Comparison of ENCODE assay signal across 13 cellular contexts in genomic region chr16:67406111-67406593, GRCh38. TPM values are rescaled to one million over a fixed set of nuclear protein-coding genes. Genes with fewer than 3 reads are reported as not detected.
A peak's percentile ranks its signal among the peaks of the same experiment; 100 is the strongest.
DNase-seq lines count a peak whose midpoint lies in the region; ATAC-seq, FAIRE-seq and TF ChIP-seq lines count a peak whose summit lies in the region.
"Had no signal": no experiment of that assay in that cellular context is flagged by ENCODE, and none has a peak within 500 bp of the region (broad histone marks: within the 10 kb centered on the region; RNA-seq: fewer than 3 reads in every experiment).

No MANE protein-coding gene starts in this region.

- peaks cover 53% of the 10 kb centered on the region for H3K4me1 ChIP-seq in keratinocyte (ENCODE audit: control insufficient read depth, extremely low read depth, insufficient read depth, low read length)
- H3K4me1 ChIP-seq in stomach, result peaks cover 5 to 37% (median 28%) of the 10 kb centered on the region in 4 donors
- H3K4me1 ChIP-seq in A673 (ENCODE audit: insufficient read depth, low read length, poor library complexity, severe bottlenecking), result no peaks in the 10 kb centered on the region

- POLR2A ChIA-PET in A673 (lab: Charles Lee; ENCODE audit: low non-redundant PET), result no interaction called here

- peak overlapping the region in 1 of 3 experiments; percentile 13 for H3K4me3 ChIP-seq in keratinocyte (ENCODE audit: control insufficient read depth in 2 of 3, extremely low read depth in 1 of 3, insufficient read depth in 2 of 3, low read depth in 1 of 3, low read length in 3 of 3)
- H3K4me3 ChIP-seq in stomach, result no peak overlapping the region
- H3K4me3 ChIP-seq in A673 (ENCODE audit: low read depth, low read length, poor library complexity, severe bottlenecking), result no peak overlapping the region

- peak overlapping the region; percentile 53; the same call in 1 of the 2 replicates for H3K4me3 Mint-ChIP-seq in HFFc6
- H3K4me3 Mint-ChIP-seq: CD8-positive, alpha-beta T cell had no signal

- H3K9me3 Mint-ChIP-seq in HFFc6, result no peaks in the 10 kb centered on the region
- H3K9me3 Mint-ChIP-seq: CD8-positive, alpha-beta T cell had no signal

- H3K36me3 ChIP-seq in keratinocyte (ENCODE audit: control insufficient read depth in 2 of 2, extremely low read depth in 1 of 2, insufficient read depth in 2 of 2, low read length in 2 of 2) (no peaks in the 10 kb centered on the region), stomach (peaks cover 0 to 4% (median 0%) of the 10 kb centered on the region in 4 donors), A673 (ENCODE audit: insufficient read depth, low read length, poor library complexity, severe bottlenecking) (no peaks in the 10 kb centered on the region)

- H3K27ac ChIP-seq in cingulate gyrus (ENCODE audit: low read depth, low read length), result peak overlapping the region; percentile 39
- H3K27ac ChIP-seq in keratinocyte (ENCODE audit: control insufficient read depth, insufficient read depth, low read length), result peak overlapping the region; percentile 99
- H3K27ac ChIP-seq in stomach, result peak overlapping the region; percentile 20 to 86 (median 74)
- H3K27ac ChIP-seq in A673 (ENCODE audit: low read depth, low read length, poor library complexity, severe bottlenecking), result no peak overlapping the region

- H3K9ac ChIP-seq in keratinocyte (ENCODE audit: control insufficient read depth, extremely low read depth, insufficient read depth, low read length), result peak overlapping the region; percentile 82

- peaks cover 11% of the 10 kb centered on the region for H3K27me3 Mint-ChIP-seq in HFFc6 (ENCODE audit: insufficient read depth)

- H3K27me3 ChIP-seq in keratinocyte (ENCODE audit: control insufficient read depth, extremely low read depth, insufficient read depth, low read length), result no peaks in the 10 kb centered on the region
- H3K27me3 ChIP-seq in stomach, result no peaks in the 10 kb centered on the region
- no peaks in the 10 kb centered on the region for H3K27me3 ChIP-seq in A673 (replicated peaks; ENCODE audit: insufficient read depth, low read depth, low read length, poor library complexity)

- DNase-seq in HFFc6 (no peak), keratinocyte (ENCODE audit: low read depth, low spot score) (no peak), stomach (no peak), A673 (ENCODE audit: low spot score) (no peak)
- DNase-seq: CD8-positive, alpha-beta T cell; KBM-7; left colon; NCI-H2171 treated with DMSO at 0.1 percent for 48 hours had no signal

- no peaks in the 10 kb centered on the region for H3K9me3 ChIP-seq in keratinocyte (ENCODE audit: control insufficient read depth, low read depth, low read length)
- no peaks in the 10 kb centered on the region for H3K9me3 ChIP-seq in stomach
- H3K9me3 ChIP-seq in A673 (ENCODE audit: low read depth, low read length, poor library complexity, severe bottlenecking), result no peaks in the 10 kb centered on the region

- H2AFZ ChIP-seq in keratinocyte (ENCODE audit: control insufficient read depth, low read length), result peak overlapping the region; percentile 8

- H3K4me2 ChIP-seq in keratinocyte (ENCODE audit: control insufficient read depth, extremely low read depth, insufficient read depth, low read depth, low read length), result peak overlapping the region; percentile 82

- CTCF ChIA-PET in A673 (lab: Charles Lee), result interaction anchor here (0.6 kb wide), 1 partner anchor 733 kb away, joined by 4 read pairs; no protein-coding TSS in a partner anchor

- ATAC-seq in HG03280 (IDR thresholded peaks at IDR 0.05; ENCODE audit: unreplicated experiment) (no peak), GM19397 (IDR thresholded peaks at IDR 0.05; ENCODE audit: unreplicated experiment) (no peak), HG03457 (IDR thresholded peaks at IDR 0.05; ENCODE audit: unreplicated experiment) (no peak)
- ATAC-seq: CD8-positive, alpha-beta T cell; left colon had no signal

- no peak for TF ChIP-seq EP300 in stomach (IDR thresholded peaks at IDR 0.05)

- H3K4me1 Mint-ChIP-seq in HFFc6 (ENCODE audit: low read depth), result peaks cover 35% of the 10 kb centered on the region

- no peaks in the 10 kb centered on the region for H3K9me1 ChIP-seq in keratinocyte (ENCODE audit: control insufficient read depth, extremely low read depth, insufficient read depth, low read length)

- TF ChIP-seq CTCF in HFFc6 (IDR thresholded peaks at IDR 0.05) (no peak), keratinocyte (optimal IDR thresholded peaks at IDR 0.05 in 1 of 3, IDR thresholded peaks at IDR 0.05 in 1 of 3, conservative IDR thresholded peaks at IDR 0.05 in 1 of 3; ENCODE audit: extremely low read depth in 1 of 3, insufficient read depth in 2 of 3, low read length in 3 of 3) (no peak), stomach (IDR thresholded peaks at IDR 0.05) (no peak), A673 (conservative IDR thresholded peaks at IDR 0.05; ENCODE audit: low read depth, low read length) (no peak)

- dilution Hi-C loops in keratinocyte (cut with MboI; ENCODE audit: extremely low pct_ligation_motif_present, low sequenced_read_pairs), result no loop called here

- peak overlapping the region; percentile 95 for H3K27ac Mint-ChIP-seq in HFFc6
- H3K27ac Mint-ChIP-seq: CD8-positive, alpha-beta T cell had no signal

- H3K79me2 ChIP-seq in keratinocyte (ENCODE audit: control insufficient read depth, insufficient read depth, low read length), result peaks cover 2% of the 10 kb centered on the region

- no TSS peak for BruUV-seq in A673 (replicated peaks; lab: Mats Ljungman, UMichigan)

- no peaks in the 10 kb centered on the region for H4K20me1 ChIP-seq in keratinocyte (ENCODE audit: control insufficient read depth, extremely low read depth, insufficient read depth, low read length)

- intact Hi-C loops in stomach (cut with DNase I; ENCODE audit: low total_unique reads) (loop anchor here (10.0 kb wide), 1 partner anchor 141 kb away; no protein-coding TSS in a partner anchor), A673 (cut with micrococcal nuclease; ENCODE audit: unreplicated experiment) (no loop called here)

- TF ChIP-seq POLR2A in stomach (IDR thresholded peaks at IDR 0.05), result no peak

- no peak for FAIRE-seq in keratinocyte (lab: Jason Lieb, UNC)
- FAIRE-seq: RCC 7860 had no signal

- WGBS in stomach, 5 donors, result 69 to 80% (median 76%) methylated on average over 15 of the region's 15 CpGs

- no peaks in the 10 kb centered on the region for H3K36me3 Mint-ChIP-seq in HFFc6 (ENCODE audit: low read depth)
- H3K36me3 Mint-ChIP-seq: CD8-positive, alpha-beta T cell had no signal

RNA-seq across cellular contexts. Expression of gene ZDHHC1, which starts 10.1 kb away (rescaled TPM):
- total RNA-seq in HFFc6 (2021; fragmentation: NEBNext Ultra II Directional; extraction: Animal tissue kit (Norgen Biotek cat#: 25700)), result 1 to 10 TPM; 2.1 to 5.4 (median 2.8) TPM
- 1.1 to 3.2 TPM (median 1.8 TPM) in 3 replicates for polyA plus RNA-seq in keratinocyte
- polyA plus RNA-seq in keratinocyte (2011; ENCODE audit: low read depth), result 2.5 TPM
- polyA plus RNA-seq in keratinocyte (2011; cell fraction: cytosol; rRNA removed), result 2.5 and 3.4 TPM in 2 replicates
- polyA plus RNA-seq in keratinocyte (2011; cell fraction: nucleus; rRNA removed), result 6.3 and 9.1 TPM in 2 replicates
- 2.9 and 3.1 TPM in 2 replicates for polyA plus RNA-seq in keratinocyte (2012; ENCODE audit: low replicate concordance)
- polyA minus RNA-seq in keratinocyte, result 2.0 to 5.0 TPM (median 2.8 TPM) in 3 replicates
- 4.8 TPM for polyA minus RNA-seq in keratinocyte (2011; cell fraction: cytosol; rRNA and poly(A)+ RNA removed)
- polyA minus RNA-seq in keratinocyte (2011; cell fraction: nucleus; rRNA and poly(A)+ RNA removed), result 4.3 and 7.5 TPM in 2 replicates
- 10 to 100 TPM in 2 of 5 donors, 1 to 10 TPM in 2, not detected in 1; 6.1 to 33.6 (median 11.6) TPM for total RNA-seq in stomach
- 1 to 10 TPM; 2.0 to 4.7 (median 4.4) TPM for polyA plus RNA-seq in stomach
- total RNA-seq in A673 (2021), result 5.3 and 6.8 TPM in 2 replicates
- total RNA-seq: CD8-positive, alpha-beta T cell had no signal

RNA-seq across cellular contexts. Expression of gene TPPP3, which starts 12.9 kb away (rescaled TPM):
- total RNA-seq in HFFc6 (2021; fragmentation: NEBNext Ultra II Directional; extraction: Animal tissue kit (Norgen Biotek cat#: 25700)), result under 1 TPM in 2 of 6 experiments, not detected in 4; 0.21 to 0.28 TPM
- polyA plus RNA-seq in keratinocyte (0.37 to 0.96 TPM in 2 of 3 replicates, not detected in the other), stomach (10 to 100 TPM in 2 of 3 donors, 1 to 10 TPM in 1; 10.0 to 38.8 (median 11.8) TPM)
- 1.1 TPM for polyA plus RNA-seq in keratinocyte (2011; ENCODE audit: low read depth)
- polyA plus RNA-seq in keratinocyte (2011; cell fraction: cytosol; rRNA removed), result not detected in 2 replicates
- polyA plus RNA-seq in keratinocyte (2011; cell fraction: nucleus; rRNA removed), result 0.11 and 0.17 TPM in 2 replicates
- polyA plus RNA-seq in keratinocyte (2012; ENCODE audit: low replicate concordance), result 0.10 and 0.79 TPM in 2 replicates
- 0.16 TPM in 1 of 3 replicates, not detected in the others for polyA minus RNA-seq in keratinocyte
- not detected for polyA minus RNA-seq in keratinocyte (2011; cell fraction: cytosol; rRNA and poly(A)+ RNA removed)
- polyA minus RNA-seq in keratinocyte (2011; cell fraction: nucleus; rRNA and poly(A)+ RNA removed), result 0.42 TPM in 1 of 2 replicates, not detected in the other
- total RNA-seq in stomach (100 to 1,000 TPM in 1 of 5 donors, 10 to 100 TPM in 3, 1 to 10 TPM in 1; 5.8 to 127 (median 15.8) TPM), A673 (2021) (0.28 and 0.31 TPM in 2 replicates)
- total RNA-seq: CD8-positive, alpha-beta T cell had no signal

RNA-seq across cellular contexts. Expression of gene HSD11B2, which starts 24.8 kb away (rescaled TPM):
- not detected for total RNA-seq in HFFc6 (2021; fragmentation: NEBNext Ultra II Directional; extraction: Animal tissue kit (Norgen Biotek cat#: 25700))
- polyA plus RNA-seq in keratinocyte (0.59 to 2.4 TPM (median 0.93 TPM) in 3 replicates), stomach (10 to 100 TPM in 1 of 3 donors, 1 to 10 TPM in 2; 1.5 to 16.7 (median 2.9) TPM)
- polyA plus RNA-seq in keratinocyte (2011; ENCODE audit: low read depth), result 1.7 TPM
- polyA plus RNA-seq in keratinocyte (2011; cell fraction: cytosol; rRNA removed), result 0.64 and 0.65 TPM in 2 replicates
- polyA plus RNA-seq in keratinocyte (2011; cell fraction: nucleus; rRNA removed), result 4.9 and 6.1 TPM in 2 replicates
- polyA plus RNA-seq in keratinocyte (2012; ENCODE audit: low replicate concordance), result 0.72 and 5.8 TPM in 2 replicates
- 0.48 to 1.4 TPM (median 1.1 TPM) in 3 replicates for polyA minus RNA-seq in keratinocyte
- 0.96 TPM for polyA minus RNA-seq in keratinocyte (2011; cell fraction: cytosol; rRNA and poly(A)+ RNA removed)
- 0.74 and 1.6 TPM in 2 replicates for polyA minus RNA-seq in keratinocyte (2011; cell fraction: nucleus; rRNA and poly(A)+ RNA removed)
- total RNA-seq in stomach (100 to 1,000 TPM in 1 of 5 donors, 10 to 100 TPM in 1, 1 to 10 TPM in 1, under 1 TPM in 1, not detected in 1; 0.89 to 837 (median 9.6) TPM), A673 (2021) (1.6 and 2.3 TPM in 2 replicates)
- total RNA-seq: CD8-positive, alpha-beta T cell had no signal
